ENCODE assay signal across 1 cellular context in the genomic region with DNA sequence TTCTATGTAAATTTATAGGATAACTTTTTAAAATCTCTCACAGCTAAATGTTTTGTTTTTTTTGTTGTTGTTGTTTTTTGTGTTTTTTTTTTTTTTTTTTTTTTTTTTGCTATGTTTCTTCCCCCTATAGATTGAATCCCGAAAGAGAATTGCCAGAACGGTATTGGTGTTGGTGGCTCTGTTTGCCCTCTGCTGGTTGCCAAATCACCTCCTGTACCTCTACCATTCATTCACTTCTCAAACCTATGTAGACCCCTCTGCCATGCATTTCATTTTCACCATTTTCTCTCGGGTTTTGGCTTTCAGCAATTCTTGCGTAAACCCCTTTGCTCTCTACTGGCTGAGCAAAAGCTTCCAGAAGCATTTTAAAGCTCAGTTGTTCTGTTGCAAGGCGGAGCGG.
TF ChIP-seq lines count a peak whose summit lies in the region.

No MANE protein-coding gene starts in this region.

TF ChIP-seq in WTC11, 78 proteins besides CTCF, POLR2A, EP300 and RAD21:
- TF ChIP-seq TP53 (CRISPR knock-in tag; IDR thresholded peaks at IDR 0.05) (no peak), ETV6 (CRISPR knock-in tag; IDR thresholded peaks at IDR 0.05) (no peak)
